Comparison of ENCODE assay signal across 1 cellular context in genomic region chr16:56424791-56425438, GRCh38.
TF ChIP-seq lines count a peak whose summit lies in the region.

No MANE protein-coding gene starts in this region.

TF ChIP-seq in HepG2, 621 proteins besides CTCF, POLR2A, EP300 and RAD21 (continued from another document and continues in another):
- 0 out of 2 replicates have a peak, but pooled peaks have one; percentile 62 for TF ChIP-seq ZBTB10 (CRISPR knock-in tag; IDR thresholded peaks at IDR 0.05; ENCODE audit: borderline replicate concordance)
- TF ChIP-seq, protein P1, sequence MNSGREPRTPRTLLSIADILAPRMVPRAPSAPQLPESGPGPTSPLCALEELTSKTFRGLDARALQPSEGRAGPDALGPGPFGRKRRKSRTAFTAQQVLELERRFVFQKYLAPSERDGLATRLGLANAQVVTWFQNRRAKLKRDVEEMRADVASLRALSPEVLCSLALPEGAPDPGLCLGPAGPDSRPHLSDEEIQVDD (CRISPR knock-in tag; IDR thresholded peaks at IDR 0.05; ENCODE audit: borderline replicate concordance) = peak; percentile 76; the same call in 1 of the 2 replicates
- peak; percentile 80 for TF ChIP-seq ZBTB7B (CRISPR knock-in tag; IDR thresholded peaks at IDR 0.05)
- TF ChIP-seq, protein P2, sequence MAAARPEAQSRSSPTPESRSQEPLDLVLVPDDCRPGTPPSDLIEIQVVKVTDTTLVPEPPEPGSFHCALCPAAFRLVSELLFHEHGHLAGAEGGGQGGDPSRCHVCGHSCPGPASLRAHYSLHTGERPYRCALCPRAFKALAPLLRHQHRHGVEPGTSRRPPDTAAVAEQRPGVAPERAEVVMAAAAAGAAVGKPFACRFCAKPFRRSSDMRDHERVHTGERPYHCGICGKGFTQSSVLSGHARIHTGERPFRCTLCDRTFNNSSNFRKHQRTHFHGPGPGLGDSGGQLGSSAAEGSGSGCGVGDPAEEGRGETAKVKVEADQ (CRISPR knock-in tag; IDR thresholded peaks at IDR 0.05; ENCODE audit: borderline replicate concordance) = 0 out of 2 replicates have a peak, but pooled peaks have one; percentile 50
- TF ChIP-seq JUN (CRISPR knock-in tag; IDR thresholded peaks at IDR 0.05) = 0 out of 2 replicates have a peak, but pooled peaks have one; percentile 39
- no peak for TF ChIP-seq ZNF30 (CRISPR knock-in tag; IDR thresholded peaks at IDR 0.05)
- TF ChIP-seq ZNF768 (CRISPR knock-in tag; IDR thresholded peaks at IDR 0.05) = 0 out of 2 replicates have a peak, but pooled peaks have one; percentile 7
- peak; percentile 73 for TF ChIP-seq ZNF687 (CRISPR knock-in tag; IDR thresholded peaks at IDR 0.05)
- TF ChIP-seq KDM4B (CRISPR knock-in tag; IDR thresholded peaks at IDR 0.05) = no peak
- no peak for TF ChIP-seq ZNF382 (CRISPR knock-in tag; IDR thresholded peaks at IDR 0.05; ENCODE audit: borderline replicate concordance)
- TF ChIP-seq TBL1XR1 (IDR thresholded peaks at IDR 0.05; ENCODE audit: borderline replicate concordance, low read length, partially characterized antibody) = no peak
- peak; percentile 36 for TF ChIP-seq HNRNPK (IDR thresholded peaks at IDR 0.05; ENCODE audit: low read depth, low read length, poor library complexity, severe bottlenecking)
- TF ChIP-seq ZNF816 (CRISPR knock-in tag; IDR thresholded peaks at IDR 0.05; ENCODE audit: borderline replicate concordance) = no peak
- TF ChIP-seq TBX2 (CRISPR knock-in tag; IDR thresholded peaks at IDR 0.05; ENCODE audit: borderline replicate concordance) = peak; percentile 15; the same call in 1 of the 2 replicates
- TF ChIP-seq TOPORS (CRISPR knock-in tag; IDR thresholded peaks at IDR 0.05) = peak; percentile 94; the same call in 1 of the 2 replicates
- TF ChIP-seq, protein P3, sequence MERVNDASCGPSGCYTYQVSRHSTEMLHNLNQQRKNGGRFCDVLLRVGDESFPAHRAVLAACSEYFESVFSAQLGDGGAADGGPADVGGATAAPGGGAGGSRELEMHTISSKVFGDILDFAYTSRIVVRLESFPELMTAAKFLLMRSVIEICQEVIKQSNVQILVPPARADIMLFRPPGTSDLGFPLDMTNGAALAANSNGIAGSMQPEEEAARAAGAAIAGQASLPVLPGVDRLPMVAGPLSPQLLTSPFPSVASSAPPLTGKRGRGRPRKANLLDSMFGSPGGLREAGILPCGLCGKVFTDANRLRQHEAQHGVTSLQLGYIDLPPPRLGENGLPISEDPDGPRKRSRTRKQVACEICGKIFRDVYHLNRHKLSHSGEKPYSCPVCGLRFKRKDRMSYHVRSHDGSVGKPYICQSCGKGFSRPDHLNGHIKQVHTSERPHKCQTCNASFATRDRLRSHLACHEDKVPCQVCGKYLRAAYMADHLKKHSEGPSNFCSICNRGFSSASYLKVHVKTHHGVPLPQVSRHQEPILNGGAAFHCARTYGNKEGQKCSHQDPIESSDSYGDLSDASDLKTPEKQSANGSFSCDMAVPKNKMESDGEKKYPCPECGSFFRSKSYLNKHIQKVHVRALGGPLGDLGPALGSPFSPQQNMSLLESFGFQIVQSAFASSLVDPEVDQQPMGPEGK (CRISPR knock-in tag; IDR thresholded peaks at IDR 0.05) = peak; percentile 52; the same call in 1 of the 2 replicates
- TF ChIP-seq AGO2 (optimal IDR thresholded peaks at IDR 0.05; ENCODE audit: low read depth, low read length) = peak; percentile 87
- no peak for TF ChIP-seq ZNF766 (CRISPR knock-in tag; IDR thresholded peaks at IDR 0.05; ENCODE audit: borderline replicate concordance)
- TF ChIP-seq, protein P4, sequence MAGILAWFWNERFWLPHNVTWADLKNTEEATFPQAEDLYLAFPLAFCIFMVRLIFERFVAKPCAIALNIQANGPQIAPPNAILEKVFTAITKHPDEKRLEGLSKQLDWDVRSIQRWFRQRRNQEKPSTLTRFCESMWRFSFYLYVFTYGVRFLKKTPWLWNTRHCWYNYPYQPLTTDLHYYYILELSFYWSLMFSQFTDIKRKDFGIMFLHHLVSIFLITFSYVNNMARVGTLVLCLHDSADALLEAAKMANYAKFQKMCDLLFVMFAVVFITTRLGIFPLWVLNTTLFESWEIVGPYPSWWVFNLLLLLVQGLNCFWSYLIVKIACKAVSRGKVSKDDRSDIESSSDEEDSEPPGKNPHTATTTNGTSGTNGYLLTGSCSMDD (CRISPR knock-in tag; IDR thresholded peaks at IDR 0.05) = peak; percentile 17; the same call in 1 of the 2 replicates
- no peak for TF ChIP-seq NONO (IDR thresholded peaks at IDR 0.05)
- peak; percentile 11; the same call in 1 of the 2 replicates for TF ChIP-seq NONO (CRISPR knock-in tag; conservative IDR thresholded peaks at IDR 0.05)
- TF ChIP-seq ZNF414 (CRISPR knock-in tag; IDR thresholded peaks at IDR 0.05) = no peak
- no peak for TF ChIP-seq HHEX (CRISPR knock-in tag; IDR thresholded peaks at IDR 0.05)
- TF ChIP-seq ZNF782 (CRISPR knock-in tag; IDR thresholded peaks at IDR 0.05; ENCODE audit: borderline replicate concordance) = peak; percentile 21; the same call in 1 of the 2 replicates
- peak; percentile 37; the same call in 1 of the 2 replicates for TF ChIP-seq ZNF777 (CRISPR knock-in tag; IDR thresholded peaks at IDR 0.05)
- TF ChIP-seq YEATS4 (CRISPR knock-in tag; IDR thresholded peaks at IDR 0.05; ENCODE audit: borderline replicate concordance) = peak; percentile 54; the same call in 1 of the 2 replicates
- TF ChIP-seq ZNF484 (CRISPR knock-in tag; IDR thresholded peaks at IDR 0.05; ENCODE audit: borderline replicate concordance, low read depth) = no peak
- 0 out of 2 replicates have a peak, but pooled peaks have one; percentile 44 for TF ChIP-seq ZNF616 (CRISPR knock-in tag; IDR thresholded peaks at IDR 0.05; ENCODE audit: low read depth)
- TF ChIP-seq, protein P5, sequence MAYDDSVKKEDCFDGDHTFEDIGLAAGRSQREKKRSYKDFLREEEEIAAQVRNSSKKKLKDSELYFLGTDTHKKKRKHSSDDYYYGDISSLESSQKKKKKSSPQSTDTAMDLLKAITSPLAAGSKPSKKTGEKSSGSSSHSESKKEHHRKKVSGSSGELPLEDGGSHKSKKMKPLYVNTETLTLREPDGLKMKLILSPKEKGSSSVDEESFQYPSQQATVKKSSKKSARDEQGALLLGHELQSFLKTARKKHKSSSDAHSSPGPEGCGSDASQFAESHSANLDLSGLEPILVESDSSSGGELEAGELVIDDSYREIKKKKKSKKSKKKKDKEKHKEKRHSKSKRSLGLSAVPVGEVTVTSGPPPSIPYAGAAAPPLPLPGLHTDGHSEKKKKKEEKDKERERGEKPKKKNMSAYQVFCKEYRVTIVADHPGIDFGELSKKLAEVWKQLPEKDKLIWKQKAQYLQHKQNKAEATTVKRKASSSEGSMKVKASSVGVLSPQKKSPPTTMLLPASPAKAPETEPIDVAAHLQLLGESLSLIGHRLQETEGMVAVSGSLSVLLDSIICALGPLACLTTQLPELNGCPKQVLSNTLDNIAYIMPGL (CRISPR knock-in tag; IDR thresholded peaks at IDR 0.05; ENCODE audit: borderline replicate concordance in 1 of 2, low read depth in 1 of 2) = peak in 1 of 2 experiments; percentile 42; a peak in 1 of 4 replicates
- TF ChIP-seq HNF4A (CRISPR knock-in tag; IDR thresholded peaks at IDR 0.05) = no peak
- TF ChIP-seq ZSCAN12 (CRISPR knock-in tag; IDR thresholded peaks at IDR 0.05) = peak; percentile 51; the same call in 1 of the 2 replicates
- TF ChIP-seq ZNF564 (CRISPR knock-in tag; IDR thresholded peaks at IDR 0.05) = 0 out of 2 replicates have a peak, but pooled peaks have one; percentile 29
- TF ChIP-seq STAT5B (CRISPR knock-in tag; IDR thresholded peaks at IDR 0.05) = no peak
- TF ChIP-seq SPEN (CRISPR knock-in tag; IDR thresholded peaks at IDR 0.05; ENCODE audit: low read depth) = peak; percentile 48; the same call in 1 of the 2 replicates
- TF ChIP-seq UBTF (CRISPR knock-in tag; IDR thresholded peaks at IDR 0.05) = peak; percentile 89
- TF ChIP-seq XRCC5 (optimal IDR thresholded peaks at IDR 0.05; ENCODE audit: low read length) = no peak
- TF ChIP-seq, protein P6, sequence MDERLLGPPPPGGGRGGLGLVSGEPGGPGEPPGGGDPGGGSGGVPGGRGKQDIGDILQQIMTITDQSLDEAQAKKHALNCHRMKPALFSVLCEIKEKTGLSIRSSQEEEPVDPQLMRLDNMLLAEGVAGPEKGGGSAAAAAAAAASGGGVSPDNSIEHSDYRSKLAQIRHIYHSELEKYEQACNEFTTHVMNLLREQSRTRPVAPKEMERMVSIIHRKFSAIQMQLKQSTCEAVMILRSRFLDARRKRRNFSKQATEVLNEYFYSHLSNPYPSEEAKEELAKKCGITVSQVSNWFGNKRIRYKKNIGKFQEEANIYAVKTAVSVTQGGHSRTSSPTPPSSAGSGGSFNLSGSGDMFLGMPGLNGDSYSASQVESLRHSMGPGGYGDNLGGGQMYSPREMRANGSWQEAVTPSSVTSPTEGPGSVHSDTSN (CRISPR knock-in tag; IDR thresholded peaks at IDR 0.05) = no peak
- TF ChIP-seq SRSF1 (optimal IDR thresholded peaks at IDR 0.05; ENCODE audit: low read depth, low read length) = peak; percentile 25
- 0 out of 2 replicates have a peak, but pooled peaks have one; percentile 8 for TF ChIP-seq KDM2A (CRISPR knock-in tag; IDR thresholded peaks at IDR 0.05; ENCODE audit: borderline replicate concordance, low read depth)
- no peak for TF ChIP-seq IRF2 (CRISPR knock-in tag; IDR thresholded peaks at IDR 0.05)
- no peak; the same call in 1 of the 2 replicates for TF ChIP-seq GTF3A (CRISPR knock-in tag; conservative IDR thresholded peaks at IDR 0.05)
- TF ChIP-seq ZFY (CRISPR knock-in tag; IDR thresholded peaks at IDR 0.05) = peak; percentile 97
